18 cellular contexts compared by ENCODE assay signal in genomic region chr2:63596487-63596886, GRCh38.
"Had no signal": no experiment of that assay in that cellular context is flagged by ENCODE, and none has a peak within 500 bp of the region (broad histone marks: within the 10 kb centered on the region; RNA-seq: fewer than 3 reads in every experiment).

No MANE protein-coding gene starts in this region.

- H3K27ac Mint-ChIP-seq: activated CD4-positive, alpha-beta T cell treated with anti-CD3 and anti-CD28 coated beads, Interleukin-2, amount 10 ng/mL, durations not matched to agents 7 days and 5 days; activated CD8-positive, alpha-beta T cell treated with anti-CD3 and anti-CD28 coated beads, Interleukin-2, amount 10 ng/mL, durations not matched to agents 7 days and 5 days; endodermal cell; stimulated activated naive CD8-positive, alpha-beta T cell treated with anti-CD3 and anti-CD28 coated beads, Interleukin-15, Interleukin-2, amounts not matched to agents 100 ng/mL and 50 ng/mL, for 24 hours had no signal

- ATAC-seq: activated CD4-positive, CD25-positive, alpha-beta regulatory T cell treated with anti-CD3 and anti-CD28 coated beads, Interleukin-2, amount 50 U/mL, for 24 hours; activated CD8-positive, alpha-beta T cell treated with anti-CD3 and anti-CD28 coated beads, Interleukin-2, amount 10 ng/mL, durations not matched to agents 7 days and 5 days had no signal

- DNase-seq: activated CD4-positive, alpha-beta T cell treated with anti-CD3 and anti-CD28 coated beads, Interleukin-2, amount 10 ng/mL, durations not matched to agents 7 days and 5 days; activated CD8-positive, alpha-beta memory T cell treated with anti-CD3 and anti-CD28 coated beads, Interleukin-2, amount 50 U/mL, for 48 hours; activated CD8-positive, alpha-beta T cell treated with anti-CD3 and anti-CD28 coated beads, Interleukin-2, amount 10 ng/mL, durations not matched to agents 7 days and 5 days; activated gamma-delta T cell treated with Interleukin-2 at 50 U/mL for 16 hours; caudate nucleus; endodermal cell; foreskin fibroblast; hippocampal formation; left cardiac atrium; T1000; transverse colon had no signal

- H3K27me3 ChIP-seq: suprapubic skin, transverse colon, vagina had no signal

- H3K27me3 Mint-ChIP-seq: activated CD4-positive, alpha-beta T cell treated with anti-CD3 and anti-CD28 coated beads, Interleukin-2, amount 10 ng/mL, durations not matched to agents 7 days and 5 days; activated naive CD8-positive, alpha-beta T cell; stimulated activated naive CD8-positive, alpha-beta T cell treated with anti-CD3 and anti-CD28 coated beads, Interleukin-15, Interleukin-2, amounts not matched to agents 100 ng/mL and 50 ng/mL, for 24 hours had no signal

- H3K4me3 ChIP-seq: suprapubic skin, transverse colon, vagina had no signal

- FAIRE-seq: islet of Langerhans had no signal

- H3K9me3 ChIP-seq: suprapubic skin, transverse colon, vagina had no signal

- H3K4me3 Mint-ChIP-seq: activated CD4-positive, alpha-beta T cell treated with anti-CD3 and anti-CD28 coated beads, Interleukin-2, amount 10 ng/mL, durations not matched to agents 7 days and 5 days; activated CD8-positive, alpha-beta T cell treated with anti-CD3 and anti-CD28 coated beads, Interleukin-2, amount 10 ng/mL, durations not matched to agents 7 days and 5 days; activated naive CD8-positive, alpha-beta T cell; endodermal cell; stimulated activated naive CD8-positive, alpha-beta T cell treated with anti-CD3 and anti-CD28 coated beads, Interleukin-15, Interleukin-2, amounts not matched to agents 100 ng/mL and 50 ng/mL, for 24 hours had no signal

- H3K9me3 Mint-ChIP-seq: activated CD4-positive, alpha-beta T cell treated with anti-CD3 and anti-CD28 coated beads, Interleukin-2, amount 10 ng/mL, durations not matched to agents 7 days and 5 days; endodermal cell; stimulated activated naive CD8-positive, alpha-beta T cell treated with anti-CD3 and anti-CD28 coated beads, Interleukin-15, Interleukin-2, amounts not matched to agents 100 ng/mL and 50 ng/mL, for 24 hours had no signal

- H3K27ac ChIP-seq: epithelial cell of prostate, suprapubic skin, transverse colon, vagina had no signal
